9 cellular contexts compared by ENCODE assay signal in the genomic region with DNA sequence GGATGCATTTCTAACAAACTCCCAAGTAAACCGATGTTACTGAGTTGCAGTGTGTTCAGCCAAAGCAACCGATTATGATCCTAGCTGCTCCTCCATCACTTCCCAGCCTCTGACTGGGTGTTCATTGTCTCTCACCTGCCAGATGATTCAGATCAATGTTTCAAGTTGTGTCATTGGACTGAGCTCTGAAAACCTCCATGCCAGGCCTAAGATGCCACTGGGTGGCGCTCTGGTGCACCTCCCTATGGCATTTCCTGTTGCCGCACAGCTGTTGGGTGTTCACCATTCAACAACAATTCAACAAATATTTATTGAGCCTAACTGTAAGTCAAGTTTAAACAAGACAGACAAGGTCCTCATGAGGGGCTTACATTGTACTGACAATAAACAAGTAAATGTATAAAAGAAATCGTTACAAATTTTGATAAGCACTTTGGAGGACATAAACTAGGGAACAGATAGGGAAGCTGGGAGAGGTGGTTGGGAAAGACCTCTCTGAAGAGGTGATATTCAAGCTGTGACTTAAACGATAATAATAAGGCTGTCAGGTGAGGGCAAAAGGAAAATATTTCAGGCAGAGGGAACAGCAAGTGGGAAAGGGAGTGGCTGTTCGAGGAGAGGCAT. TPM values are rescaled to one million over a fixed set of nuclear protein-coding genes. Genes with fewer than 3 reads are reported as not detected.
A peak's percentile ranks its signal among the peaks of the same experiment; 100 is the strongest.
DNase-seq lines count a peak whose midpoint lies in the region; ATAC-seq and TF ChIP-seq lines count a peak whose summit lies in the region.
"Had no signal": no experiment of that assay in that cellular context is flagged by ENCODE, and none has a peak within 500 bp of the region (broad histone marks: within the 10 kb centered on the region; RNA-seq: fewer than 3 reads in every experiment).

No MANE protein-coding gene starts in this region.

- 54% methylated on average over 7 of the region's 7 CpGs for WGBS in esophagus muscularis mucosa

- no peak overlapping the region for H3K4me3 ChIP-seq in BJ (ENCODE audit: low read depth, low read length)
- H3K4me3 ChIP-seq in esophagus muscularis mucosa = no peak overlapping the region

- peaks cover 0 to 5% (median 4%) of the 10 kb centered on the region in 4 donors for H3K4me1 ChIP-seq in esophagus muscularis mucosa

- H3K27ac ChIP-seq in esophagus muscularis mucosa (replicated peaks in 1 of 4) = no peak overlapping the region
- H3K27ac ChIP-seq: neutrophil had no signal

- DNase-seq in BJ (ENCODE audit: low read depth) (no peak), NCI-H2196 (lab: John Stamatoyannopoulos, UW; ENCODE audit: unreplicated experiment) (peak; percentile 68), esophagus muscularis mucosa (ENCODE audit: extremely low spot score) (no peak), non-pigmented ciliary epithelial cell (ENCODE audit: low read depth) (peak; percentile 14), NOMO-1 treated with dmso at 0.1 percent for 144 hours (lab: John Stamatoyannopoulos, UW; ENCODE audit: unreplicated experiment) (no peak)
- DNase-seq in activated CD8-positive, alpha-beta memory T cell treated with anti-CD3 and anti-CD28 coated beads for 4 hours (ENCODE audit: low read depth in 2 of 2) = peak; percentile 18 to 21

- TF ChIP-seq EP300 in esophagus muscularis mucosa (IDR thresholded peaks at IDR 0.05) = no peak

- TF ChIP-seq CTCF in BJ (IDR thresholded peaks at IDR 0.05; ENCODE audit: insufficient read depth, low read depth, low read length) = peak; percentile 70
- peak in 2 of 3 experiments; percentile 18 to 21 for TF ChIP-seq CTCF in esophagus muscularis mucosa (IDR thresholded peaks at IDR 0.05)

- no peak for TF ChIP-seq POLR2A in esophagus muscularis mucosa (IDR thresholded peaks at IDR 0.05; ENCODE audit: low read depth)

- ATAC-seq in GM21619 (IDR thresholded peaks at IDR 0.05; ENCODE audit: unreplicated experiment) = peak; percentile 58
- no peak for ATAC-seq in HG03280 (IDR thresholded peaks at IDR 0.05; ENCODE audit: unreplicated experiment)

- H3K36me3 ChIP-seq in BJ (ENCODE audit: control insufficient read depth, insufficient read depth, low read length) (no peaks in the 10 kb centered on the region), esophagus muscularis mucosa (no peaks in the 10 kb centered on the region)
- H3K36me3 ChIP-seq: neutrophil had no signal

- H3K27me3 ChIP-seq in BJ (ENCODE audit: control insufficient read depth, insufficient read depth, low read length) (no peaks in the 10 kb centered on the region; the same call in 1 of the 2 replicates), esophagus muscularis mucosa (peaks cover 0 to 39% (median 0%) of the 10 kb centered on the region in 4 donors)

- H3K9me3 ChIP-seq in esophagus muscularis mucosa = no peaks in the 10 kb centered on the region
- H3K9me3 ChIP-seq: neutrophil had no signal

- intact Hi-C loops in esophagus muscularis mucosa (cut with DNase I) = loop anchor here (5.0 kb wide), 1 partner anchor 85 kb away; no protein-coding TSS in a partner anchor

- CTCF ChIA-PET in BJ (lab: Yijun Ruan, JAX) = interaction anchor here (0.8 to 11.6 kb wide), 12 partner anchors 9 to 275 kb away, joined by 3 to 221 read pairs (median 4); partner anchors contain the start of gene CCSER2

- POLR2A ChIA-PET in BJ (lab: Charles Lee) = no interaction called here

RNA-seq across cellular contexts. Expression of gene RGR, which starts 22.8 kb away (rescaled TPM):
- polyA plus RNA-seq in BJ (2011; rRNA removed) = not detected in 2 replicates
- not detected in 2 replicates for polyA minus RNA-seq in BJ (2011; rRNA and poly(A)+ RNA removed)
- total RNA-seq in esophagus muscularis mucosa = 1 to 10 TPM in 2 of 4 donors, under 1 TPM in 1, not detected in 1; 0.33 to 2.5 (median 1.4) TPM

RNA-seq across cellular contexts. Expression of gene LRIT1, which starts 26.3 kb away (rescaled TPM):
- not detected in 2 replicates for polyA plus RNA-seq in BJ (2011; rRNA removed)
- polyA minus RNA-seq in BJ (2011; rRNA and poly(A)+ RNA removed) = not detected in 2 replicates
- total RNA-seq in esophagus muscularis mucosa = not detected

RNA-seq across cellular contexts. Expression of gene LRIT2, which starts 42.3 kb away (rescaled TPM):
- polyA plus RNA-seq in BJ (2011; rRNA removed) = not detected in 2 replicates
- polyA minus RNA-seq in BJ (2011; rRNA and poly(A)+ RNA removed) = not detected in 2 replicates
- total RNA-seq in esophagus muscularis mucosa = under 1 TPM in 1 of 4 donors, not detected in 3; 0.19 TPM

Comparison
In these comparisons a context has a peak if more than half of its experiments do, and no peak if none do; other contexts are left out.
1. DNase-seq: peak in NCI-H2196 (single experiment), activated CD8-positive, alpha-beta memory T cell treated with anti-CD3 and anti-CD28 coated beads for 4 hours (2 of 2) and non-pigmented ciliary epithelial cell (single experiment); none in BJ (single experiment), esophagus muscularis mucosa (single experiment) and NOMO-1 treated with dmso at 0.1 percent for 144 hours (single experiment).